In genomic region chr4:22515888-22516541, GRCh38 we compare ENCODE assay signal across 8 cellular contexts. TPM values are rescaled to one million over a fixed set of nuclear protein-coding genes. Genes with fewer than 3 reads are reported as not detected.
DNase-seq lines count a peak whose midpoint lies in the region; ATAC-seq and TF ChIP-seq lines count a peak whose summit lies in the region.

A gene with protein sequence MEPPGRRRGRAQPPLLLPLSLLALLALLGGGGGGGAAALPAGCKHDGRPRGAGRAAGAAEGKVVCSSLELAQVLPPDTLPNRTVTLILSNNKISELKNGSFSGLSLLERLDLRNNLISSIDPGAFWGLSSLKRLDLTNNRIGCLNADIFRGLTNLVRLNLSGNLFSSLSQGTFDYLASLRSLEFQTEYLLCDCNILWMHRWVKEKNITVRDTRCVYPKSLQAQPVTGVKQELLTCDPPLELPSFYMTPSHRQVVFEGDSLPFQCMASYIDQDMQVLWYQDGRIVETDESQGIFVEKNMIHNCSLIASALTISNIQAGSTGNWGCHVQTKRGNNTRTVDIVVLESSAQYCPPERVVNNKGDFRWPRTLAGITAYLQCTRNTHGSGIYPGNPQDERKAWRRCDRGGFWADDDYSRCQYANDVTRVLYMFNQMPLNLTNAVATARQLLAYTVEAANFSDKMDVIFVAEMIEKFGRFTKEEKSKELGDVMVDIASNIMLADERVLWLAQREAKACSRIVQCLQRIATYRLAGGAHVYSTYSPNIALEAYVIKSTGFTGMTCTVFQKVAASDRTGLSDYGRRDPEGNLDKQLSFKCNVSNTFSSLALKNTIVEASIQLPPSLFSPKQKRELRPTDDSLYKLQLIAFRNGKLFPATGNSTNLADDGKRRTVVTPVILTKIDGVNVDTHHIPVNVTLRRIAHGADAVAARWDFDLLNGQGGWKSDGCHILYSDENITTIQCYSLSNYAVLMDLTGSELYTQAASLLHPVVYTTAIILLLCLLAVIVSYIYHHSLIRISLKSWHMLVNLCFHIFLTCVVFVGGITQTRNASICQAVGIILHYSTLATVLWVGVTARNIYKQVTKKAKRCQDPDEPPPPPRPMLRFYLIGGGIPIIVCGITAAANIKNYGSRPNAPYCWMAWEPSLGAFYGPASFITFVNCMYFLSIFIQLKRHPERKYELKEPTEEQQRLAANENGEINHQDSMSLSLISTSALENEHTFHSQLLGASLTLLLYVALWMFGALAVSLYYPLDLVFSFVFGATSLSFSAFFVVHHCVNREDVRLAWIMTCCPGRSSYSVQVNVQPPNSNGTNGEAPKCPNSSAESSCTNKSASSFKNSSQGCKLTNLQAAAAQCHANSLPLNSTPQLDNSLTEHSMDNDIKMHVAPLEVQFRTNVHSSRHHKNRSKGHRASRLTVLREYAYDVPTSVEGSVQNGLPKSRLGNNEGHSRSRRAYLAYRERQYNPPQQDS (N-terminal part only) (minus strand): TSS chr4:22516066. CDS start chr4:22515784, 282 bp downstream.

- no peak for TF ChIP-seq POLR2A in breast epithelium (IDR thresholded peaks at IDR 0.05)
- TF ChIP-seq POLR2A in sigmoid colon (IDR thresholded peaks at IDR 0.05), result no peak

- ATAC-seq in HG02678 (IDR thresholded peaks at IDR 0.05; ENCODE audit: unreplicated experiment), result no peak

- TF ChIP-seq EP300 in sigmoid colon (IDR thresholded peaks at IDR 0.05), result no peak

- no peaks in the 10 kb centered on the region for H3K4me1 ChIP-seq in breast epithelium
- H3K4me1 ChIP-seq in iPS-20b (ENCODE audit: insufficient read depth, low read length), result peaks cover 12% of the 10 kb centered on the region; the same call in 1 of the 2 replicates
- peaks cover 0 to 33% (median 24%) of the 10 kb centered on the region in 4 donors for H3K4me1 ChIP-seq in sigmoid colon

- H3K9ac ChIP-seq in SK-N-MC (ENCODE audit: insufficient read length) (peak within 1 kb of the TSS; percentile 66), iPS-20b (ENCODE audit: low read depth, low read length) (peak within 1 kb of the TSS; percentile 92)

- H3K9me3 ChIP-seq in SK-N-MC (ENCODE audit: low read depth, low read length), result no peaks in the 10 kb centered on the region
- no peaks in the 10 kb centered on the region for H3K9me3 ChIP-seq in breast epithelium
- H3K9me3 ChIP-seq in iPS-20b (ENCODE audit: insufficient read depth, low read depth, low read length), result no peaks in the 10 kb centered on the region
- H3K9me3 ChIP-seq in sigmoid colon, result no peaks in the 10 kb centered on the region

- WGBS in sigmoid colon, 2 donors, result 1 to 2% methylated on average over 74 of the region's 74 CpGs

- DNase-seq in activated CD4-positive, CD25-positive, alpha-beta regulatory T cell treated with anti-CD3 and anti-CD28 coated beads, Interleukin-2, amount 50 U/mL, for 72 hours, result peak; percentile 32
- DNase-seq in activated CD4-positive, CD25-positive, alpha-beta regulatory T cell (lab: John Stamatoyannopoulos, UW), result no peak
- peak; percentile 81 for DNase-seq in HuH-7 (ENCODE audit: low spot score)
- DNase-seq in SK-N-MC (ENCODE audit: low read depth, low spot score), result no peak
- peak; percentile 61 to 67 for DNase-seq in breast epithelium (ENCODE audit: low spot score in 2 of 2)
- peak; percentile 88 for DNase-seq in sigmoid colon

- H3K36me3 ChIP-seq in SK-N-MC (ENCODE audit: insufficient read depth, low read length) (no peaks in the 10 kb centered on the region), breast epithelium (no peaks in the 10 kb centered on the region), iPS-20b (ENCODE audit: insufficient read depth, low read depth, low read length) (no peaks in the 10 kb centered on the region), sigmoid colon (no peaks in the 10 kb centered on the region)

- H3K27ac ChIP-seq in SK-N-MC (no peak within 1 kb of the TSS), breast epithelium (peak within 1 kb of the TSS; percentile 85 to 86), iPS-20b (ENCODE audit: low read length) (peak within 1 kb of the TSS; percentile 75), sigmoid colon (peak within 1 kb of the TSS; percentile 77 to 90 (median 86))

- no peak for TF ChIP-seq CTCF in breast epithelium (IDR thresholded peaks at IDR 0.05)
- no peak for TF ChIP-seq CTCF in sigmoid colon (IDR thresholded peaks at IDR 0.05)

- intact Hi-C loops in breast epithelium (cut with DNase I; ENCODE audit: low total_unique reads), result no loop called here
- intact Hi-C loops in sigmoid colon (cut with DNase I), result loop anchor here (2.0 to 10.0 kb wide), 3 partner anchors 39 to 169 kb away; no protein-coding TSS in a partner anchor

- H3K27me3 ChIP-seq in breast epithelium (no peaks in the 10 kb centered on the region), iPS-20b (ENCODE audit: insufficient read depth, low read length) (peaks cover 13% of the 10 kb centered on the region), sigmoid colon (no peaks in the 10 kb centered on the region)

- H3K4me3 ChIP-seq in SK-N-MC (peak within 1 kb of the TSS; percentile 82), breast epithelium (peak within 1 kb of the TSS; percentile 52 to 85 (median 64)), iPS-20b (ENCODE audit: low read length) (peak within 1 kb of the TSS; percentile 87), sigmoid colon (peak within 1 kb of the TSS; percentile 46 to 71 (median 61))

RNA-seq across cellular contexts. Expression of the gene that starts here (rescaled TPM):
- total RNA-seq in breast epithelium, result 10 to 100 TPM; 34.6 to 74.8 (median 45.9) TPM
- total RNA-seq in sigmoid colon, result 10 to 100 TPM; 51.6 to 86.1 (median 65.5) TPM
- polyA plus RNA-seq in sigmoid colon, result 10 to 100 TPM in 1 of 3 donors, 1 to 10 TPM in 2; 4.4 to 16.2 (median 6.0) TPM

Comparison
In these comparisons a context has a peak if more than half of its experiments do, and no peak if none do; other contexts are left out.
1. DNase-seq: peak in activated CD4-positive, CD25-positive, alpha-beta regulatory T cell treated with anti-CD3 and anti-CD28 coated beads, Interleukin-2, amount 50 U/mL, for 72 hours (single experiment), HuH-7 (single experiment), breast epithelium (2 of 2) and sigmoid colon (single experiment); none in activated CD4-positive, CD25-positive, alpha-beta regulatory T cell (0 of 4) and SK-N-MC (single experiment).
2. Peak in every context shown above with its lines, with median percentiles within 50 percentile points of each other: H3K4me3 ChIP-seq.